23 cellular contexts compared by ENCODE assay signal in genomic region chr11:126837581-126837980, GRCh38.
A peak's percentile ranks its signal among the peaks of the same experiment; 100 is the strongest.
DNase-seq lines count a peak whose midpoint lies in the region; ATAC-seq and TF ChIP-seq lines count a peak whose summit lies in the region.
"Had no signal": no experiment of that assay in that cellular context is flagged by ENCODE, and none has a peak within 500 bp of the region (broad histone marks: within the 10 kb centered on the region; RNA-seq: fewer than 3 reads in every experiment).

No MANE protein-coding gene starts in this region.

- H3K4me1 ChIP-seq in endodermal cell (ENCODE audit: control insufficient read depth, insufficient read depth, low read length), result no peaks in the 10 kb centered on the region
- H3K4me1 ChIP-seq: BE2C had no signal

- no peak for ATAC-seq in activated CD4-positive, CD25-positive, alpha-beta regulatory T cell treated with anti-CD3 and anti-CD28 coated beads, Interleukin-2, amount 50 U/mL, for 24 hours
- ATAC-seq: GM12878 had no signal

- TF ChIP-seq CTCF in endodermal cell (conservative IDR thresholded peaks at IDR 0.05), result no peak

- H3K9me3 Mint-ChIP-seq in endodermal cell, result peaks cover 5% of the 10 kb centered on the region

- H3K36me3 ChIP-seq in endodermal cell (ENCODE audit: control insufficient read depth, insufficient read depth, low read length), result no peaks in the 10 kb centered on the region
- H3K36me3 ChIP-seq: BE2C, BLaER1 had no signal

- no peaks in the 10 kb centered on the region for H3K36me3 Mint-ChIP-seq in endodermal cell (ENCODE audit: low read depth)
- H3K36me3 Mint-ChIP-seq: CD14-positive monocyte; CD4-positive, alpha-beta memory T cell; CD4-positive, CD25-positive, alpha-beta regulatory T cell; CD8-positive, alpha-beta memory T cell had no signal

- no peak overlapping the region for H3K27ac ChIP-seq in endodermal cell (ENCODE audit: low read depth, low read length)
- H3K27ac ChIP-seq: BLaER1 had no signal

- H3K27me3 Mint-ChIP-seq in endodermal cell (ENCODE audit: insufficient read depth), result no peaks in the 10 kb centered on the region

- no peak overlapping the region for H3K9ac ChIP-seq in endodermal cell (ENCODE audit: extremely low read depth, low read length, poor library complexity, severe bottlenecking)
- H3K9ac ChIP-seq: BLaER1 had no signal

- H3K27ac Mint-ChIP-seq in endodermal cell, result no peak overlapping the region
- H3K27ac Mint-ChIP-seq: CD14-positive monocyte; CD4-positive, alpha-beta memory T cell; CD4-positive, CD25-positive, alpha-beta regulatory T cell; CD8-positive, alpha-beta memory T cell had no signal

- H3K9me3 ChIP-seq in endodermal cell (ENCODE audit: control insufficient read depth, low read length), result no peaks in the 10 kb centered on the region
- H3K9me3 ChIP-seq: BE2C, BLaER1 had no signal

- DNase-seq in endodermal cell (peak; percentile 8), globus pallidus (ENCODE audit: low spot score) (peak; percentile 52), pons (ENCODE audit: low spot score) (peak; percentile 56), islet precursor cell (no peak)
- DNase-seq: 8988T; ACHN; BE2C; C1 segment of cervical spinal cord; CD4-positive, alpha-beta memory T cell; CD4-positive, CD25-positive, alpha-beta regulatory T cell; CD8-positive, alpha-beta memory T cell; COR-L47; DMS 273 treated with DMSO at 0.1 percent for 48 hours; DMS153; DMS53; DMS79; DND-41; EL; GDM1 had no signal

- H3K4me3 ChIP-seq in endodermal cell (ENCODE audit: low read length), result no peak overlapping the region
- H3K4me3 ChIP-seq: BLaER1, GM12878 had no signal

- no peaks in the 10 kb centered on the region for H3K4me1 Mint-ChIP-seq in endodermal cell
- H3K4me1 Mint-ChIP-seq: CD14-positive monocyte; CD4-positive, alpha-beta memory T cell; CD4-positive, CD25-positive, alpha-beta regulatory T cell; CD8-positive, alpha-beta memory T cell had no signal

- no peaks in the 10 kb centered on the region for H3K27me3 ChIP-seq in endodermal cell (ENCODE audit: control insufficient read depth, insufficient read depth, low read length, poor library complexity, severe bottlenecking)
- H3K27me3 ChIP-seq: BLaER1 had no signal

- no peak overlapping the region for H3K4me3 Mint-ChIP-seq in endodermal cell
- H3K4me3 Mint-ChIP-seq: CD14-positive monocyte; CD4-positive, alpha-beta memory T cell; CD4-positive, CD25-positive, alpha-beta regulatory T cell; CD8-positive, alpha-beta memory T cell had no signal

- WGBS in endodermal cell (ENCODE audit: insufficient coverage in 1 of 2, insufficient read length in 1 of 2), 2 experiments, result 92 to 100% methylated on average over 1 to 2 of the region's 3 CpGs
